In genomic region chr15:41502787-41503668, GRCh38 we compare ENCODE assay signal across 9 cellular contexts. TPM values are rescaled to one million over a fixed set of nuclear protein-coding genes. Genes with fewer than 3 reads are reported as not detected.
DNase-seq lines count a peak whose midpoint lies in the region; TF ChIP-seq lines count a peak whose summit lies in the region.
"Had no signal": no experiment of that assay in that cellular context is flagged by ENCODE, and none has a peak within 500 bp of the region (broad histone marks: within the 10 kb centered on the region; RNA-seq: fewer than 3 reads in every experiment).

No MANE protein-coding gene starts in this region.

- H3K9me3 Mint-ChIP-seq in T-helper 2 cell treated with Interferon-gamma antibody and Interleukin-4, amounts not matched to agents 5 μg/mL and 100 μg/mL, for 36 hours = no peaks in the 10 kb centered on the region

- H3K4me3 Mint-ChIP-seq in T-helper 2 cell treated with Interferon-gamma antibody and Interleukin-4, amounts not matched to agents 5 μg/mL and 100 μg/mL, for 36 hours = peak overlapping the region; percentile 61

- peaks cover 0 to 6% of the 10 kb centered on the region in 2 donors for H3K27me3 ChIP-seq in Peyer's patch
- H3K27me3 ChIP-seq in esophagus squamous epithelium = peaks cover 14 to 93% (median 19%) of the 10 kb centered on the region in 4 donors
- no peaks in the 10 kb centered on the region for H3K27me3 ChIP-seq in A673 (replicated peaks; ENCODE audit: insufficient read depth, low read depth, low read length, poor library complexity)

- CTCF ChIA-PET in A673 (lab: Charles Lee) = interaction anchor here (0.6 kb wide), 1 partner anchor 9 kb away, joined by 4 read pairs; no protein-coding TSS in a partner anchor

- H3K4me3 ChIP-seq in Peyer's patch (peak overlapping the region in 3 of 4 donors; percentile 29 to 40 (median 40)), esophagus squamous epithelium (peak overlapping the region; percentile 3 to 58 (median 27)), skin epidermis (peak overlapping the region in 5 of 7 experiments; percentile 6 to 27 (median 14)), A673 (ENCODE audit: low read depth, low read length, poor library complexity, severe bottlenecking) (no peak overlapping the region)

- no TSS peak for BruUV-seq in A673 (replicated peaks; lab: Mats Ljungman, UMichigan)

- peaks cover 9% of the 10 kb centered on the region for H3K4me1 Mint-ChIP-seq in T-helper 2 cell treated with Interferon-gamma antibody and Interleukin-4, amounts not matched to agents 5 μg/mL and 100 μg/mL, for 36 hours (ENCODE audit: low read depth)

- H3K9me3 ChIP-seq in Peyer's patch (no peaks in the 10 kb centered on the region), esophagus squamous epithelium (no peaks in the 10 kb centered on the region), A673 (ENCODE audit: low read depth, low read length, poor library complexity, severe bottlenecking) (no peaks in the 10 kb centered on the region)

- H3K36me3 ChIP-seq in Peyer's patch = peaks cover 0 to 26% (median 0%) of the 10 kb centered on the region in 3 donors
- no peaks in the 10 kb centered on the region for H3K36me3 ChIP-seq in esophagus squamous epithelium
- H3K36me3 ChIP-seq in A673 (ENCODE audit: insufficient read depth, low read length, poor library complexity, severe bottlenecking) = no peaks in the 10 kb centered on the region

- H3K4me1 ChIP-seq in Peyer's patch (peaks cover 6 to 31% (median 15%) of the 10 kb centered on the region in 4 donors), esophagus squamous epithelium (peaks cover 25 to 35% (median 30%) of the 10 kb centered on the region in 3 donors), A673 (ENCODE audit: insufficient read depth, low read length, poor library complexity, severe bottlenecking) (peaks cover 20% of the 10 kb centered on the region)

- TF ChIP-seq CTCF in Peyer's patch (IDR thresholded peaks at IDR 0.05) (no peak), esophagus squamous epithelium (IDR thresholded peaks at IDR 0.05) (no peak), A673 (conservative IDR thresholded peaks at IDR 0.05; ENCODE audit: low read depth, low read length) (no peak)

- H3K27ac ChIP-seq in Peyer's patch (no peak overlapping the region), esophagus squamous epithelium (no peak overlapping the region), skin epidermis (no peak overlapping the region), A673 (ENCODE audit: low read depth, low read length, poor library complexity, severe bottlenecking) (no peak overlapping the region)

- intact Hi-C loops in esophagus squamous epithelium (cut with DNase I) = no loop called here
- intact Hi-C loops in A673 (cut with micrococcal nuclease; ENCODE audit: unreplicated experiment) = no loop called here

- POLR2A ChIA-PET in A673 (lab: Charles Lee; ENCODE audit: low non-redundant PET) = no interaction called here

- peaks cover 66% of the 10 kb centered on the region for H3K27me3 Mint-ChIP-seq in T-helper 2 cell treated with Interferon-gamma antibody and Interleukin-4, amounts not matched to agents 5 μg/mL and 100 μg/mL, for 36 hours (ENCODE audit: low read depth)

- H3K27ac Mint-ChIP-seq in T-helper 2 cell treated with Interferon-gamma antibody and Interleukin-4, amounts not matched to agents 5 μg/mL and 100 μg/mL, for 36 hours = no peak overlapping the region

- H3K36me3 Mint-ChIP-seq in T-helper 2 cell treated with Interferon-gamma antibody and Interleukin-4, amounts not matched to agents 5 μg/mL and 100 μg/mL, for 36 hours (ENCODE audit: low read depth) = no peaks in the 10 kb centered on the region

- TF ChIP-seq POLR2A in Peyer's patch (IDR thresholded peaks at IDR 0.05) = no peak
- TF ChIP-seq POLR2A in esophagus squamous epithelium (IDR thresholded peaks at IDR 0.05) = no peak

- no peak for DNase-seq in T-helper 2 cell treated with Interferon-gamma antibody and Interleukin-4, amounts not matched to agents 5 μg/mL and 100 μg/mL, for 36 hours (ENCODE audit: low spot score)
- no peak for DNase-seq in T-helper 2 cell
- DNase-seq in Peyer's patch = no peak
- no peak for DNase-seq in esophagus squamous epithelium (lab: John Stamatoyannopoulos, UW)
- DNase-seq in NCI-H146 treated with DMSO at 0.1 percent for 48 hours (lab: John Stamatoyannopoulos, UW; ENCODE audit: unreplicated experiment) = no peak
- DNase-seq in A673 (ENCODE audit: low spot score) = no peak
- no peak for DNase-seq in DMS 273 (lab: John Stamatoyannopoulos, UW; ENCODE audit: unreplicated experiment)

- 21% methylated on average over 7 of the region's 55 CpGs; no CpG with 5 or more reads in 1 of the 2 donors for WGBS in esophagus squamous epithelium, 2 donors

RNA-seq across cellular contexts. Expression of gene ITPKA, which starts 9.4 kb away (rescaled TPM):
- total RNA-seq in Peyer's patch (10 to 100 TPM; 28.9 to 95.6 (median 93.9) TPM), esophagus squamous epithelium (under 1 TPM in 3 of 4 donors, not detected in 1; 0.19 to 0.76 (median 0.57) TPM), A673 (2021) (4.3 and 5.6 TPM in 2 replicates)

RNA-seq across cellular contexts. Expression of gene LTK, which starts 10.6 kb away (rescaled TPM):
- total RNA-seq in Peyer's patch (10 to 100 TPM in 3 of 4 donors, not detected in 1; 13.8 to 39.0 (median 26.3) TPM), esophagus squamous epithelium (under 1 TPM in 2 of 4 donors, not detected in 2; 0.38 to 0.82 TPM), A673 (2021) (3.8 and 5.4 TPM in 2 replicates)
- total RNA-seq: HT1080 had no signal

RNA-seq across cellular contexts. Expression of gene RPAP1, which starts 41.0 kb away (rescaled TPM):
- 10 to 100 TPM; 29.4 to 82.5 (median 48.4) TPM for total RNA-seq in Peyer's patch
- 10 to 100 TPM; 15.3 to 22.6 (median 19.8) TPM for total RNA-seq in esophagus squamous epithelium
- total RNA-seq in A673 (2021) = 68.7 and 69.8 TPM in 2 replicates

RNA-seq across cellular contexts. Expression of gene TYRO3, which starts 56.0 kb away (rescaled TPM):
- 10 to 100 TPM in 1 of 4 donors, 1 to 10 TPM in 3; 2.8 to 16.2 (median 6.8) TPM for total RNA-seq in Peyer's patch
- 10 to 100 TPM in 3 of 4 donors, 1 to 10 TPM in 1; 6.5 to 16.9 (median 11.2) TPM for total RNA-seq in esophagus squamous epithelium
- 26.0 and 32.5 TPM in 2 replicates for total RNA-seq in A673 (2021)
